In the genomic region with DNA sequence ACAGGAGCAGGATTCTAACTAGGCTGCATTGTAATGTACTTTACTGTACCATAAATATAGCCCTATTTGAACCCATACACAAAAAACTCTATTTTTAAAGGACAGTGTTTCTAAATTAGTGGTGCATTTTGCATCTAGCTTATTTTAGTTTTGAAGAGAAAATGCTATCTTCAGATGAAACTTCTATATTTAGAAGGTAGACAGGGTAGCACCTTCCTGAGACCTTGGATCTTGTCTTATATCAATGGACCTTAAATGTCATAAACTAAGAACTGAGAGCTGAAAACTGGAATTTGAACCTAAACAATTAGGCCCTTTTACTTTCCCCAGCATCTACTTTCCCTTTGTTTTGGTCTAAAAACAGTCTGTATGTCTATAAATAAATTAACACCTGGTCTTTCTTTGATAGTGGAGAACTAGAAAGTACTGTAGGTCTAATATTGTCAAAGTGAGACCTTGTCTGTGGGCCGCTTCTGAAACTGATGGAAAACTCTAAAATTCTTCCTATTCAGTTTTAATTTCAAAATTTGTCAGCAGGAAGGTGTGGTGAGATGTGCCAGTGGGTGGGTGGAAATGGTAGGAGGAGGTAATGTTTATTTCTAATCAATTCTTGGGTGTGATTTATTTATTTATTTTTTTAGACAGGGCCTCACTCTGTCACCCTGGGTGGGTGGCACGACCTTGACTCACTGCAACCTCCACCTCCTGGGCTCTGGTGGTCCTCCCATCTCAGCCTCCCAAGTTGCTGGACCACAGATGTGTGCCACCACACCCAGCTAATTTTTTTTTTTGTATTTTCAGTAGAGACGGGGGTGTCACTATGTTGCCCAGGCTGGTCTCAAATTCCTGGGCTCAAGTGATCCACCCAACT, we compare ENCODE assay signal across 23 cellular contexts. TPM values are rescaled to one million over a fixed set of nuclear protein-coding genes. Genes with fewer than 3 reads are reported as not detected.
A peak's percentile ranks its signal among the peaks of the same experiment; 100 is the strongest.
DNase-seq lines count a peak whose midpoint lies in the region; ATAC-seq lines count a peak whose summit lies in the region.
"Had no signal": no experiment of that assay in that cellular context is flagged by ENCODE, and none has a peak within 500 bp of the region (broad histone marks: within the 10 kb centered on the region; RNA-seq: fewer than 3 reads in every experiment).

No MANE protein-coding gene starts in this region.

- POLR2A ChIA-PET in CD4-positive, alpha-beta memory T cell (lab: Charles Lee; ENCODE audit: partially characterized antibody) = interaction anchor here (1.1 to 1.9 kb wide), 2 partner anchors 10 kb away, joined by 4 to 13 read pairs; a partner anchor contains a TSS

- H3K27ac ChIP-seq in CD4-positive, CD25-positive, alpha-beta regulatory T cell (ENCODE audit: insufficient read depth, low read length, poor library complexity, severe bottlenecking) = no peak overlapping the region
- no peak overlapping the region for H3K27ac ChIP-seq in CD4-positive, alpha-beta memory T cell (ENCODE audit: low read depth, low read length)
- H3K27ac ChIP-seq: esophagus squamous epithelium, pancreas, transverse colon had no signal

- H3K4me3 ChIP-seq in CD4-positive, CD25-positive, alpha-beta regulatory T cell (ENCODE audit: low read depth, low read length) = no peak overlapping the region
- no peak overlapping the region for H3K4me3 ChIP-seq in CD4-positive, alpha-beta memory T cell (ENCODE audit: low read length in 2 of 2)
- H3K4me3 ChIP-seq: esophagus squamous epithelium, pancreas, transverse colon had no signal

- H3K9me3 Mint-ChIP-seq in CD4-positive, CD25-positive, alpha-beta regulatory T cell = peaks cover 0 to 4% (median 0%) of the 10 kb centered on the region in 7 donors
- H3K9me3 Mint-ChIP-seq in CD4-positive, alpha-beta memory T cell = no peaks in the 10 kb centered on the region

- no peaks in the 10 kb centered on the region for H3K27me3 Mint-ChIP-seq in CD4-positive, CD25-positive, alpha-beta regulatory T cell
- no peaks in the 10 kb centered on the region for H3K27me3 Mint-ChIP-seq in CD4-positive, alpha-beta memory T cell
- H3K27me3 Mint-ChIP-seq: brain, naive B cell had no signal

- ATAC-seq in CD4-positive, CD25-positive, alpha-beta regulatory T cell (ENCODE audit: low read depth in 2 of 2) = no peak
- ATAC-seq in HG02885 (IDR thresholded peaks at IDR 0.05; ENCODE audit: poor library complexity, unreplicated experiment) (peak; percentile 71), left colon (peak; percentile 26), GM19023 (IDR thresholded peaks at IDR 0.05; ENCODE audit: unreplicated experiment) (no peak)
- ATAC-seq: pancreas, sciatic nerve had no signal

- peak overlapping the region in 1 of 4 donors; percentile 32 for H3K4me3 Mint-ChIP-seq in CD4-positive, CD25-positive, alpha-beta regulatory T cell
- H3K4me3 Mint-ChIP-seq in CD4-positive, alpha-beta memory T cell = peak overlapping the region in 1 of 8 donors; percentile 11
- H3K4me3 Mint-ChIP-seq: brain, naive B cell had no signal

- intact Hi-C loops in CD4-positive, alpha-beta memory T cell (cut with micrococcal nuclease) = no loop called here
- intact Hi-C loops in left colon (cut with DNase I, micrococcal nuclease) = no loop called here

- peaks cover 27% of the 10 kb centered on the region for H3K36me3 ChIP-seq in CD4-positive, CD25-positive, alpha-beta regulatory T cell (ENCODE audit: control insufficient read depth, insufficient read depth, low read length)
- H3K36me3 ChIP-seq in CD4-positive, alpha-beta memory T cell (ENCODE audit: insufficient read depth, low read length) = peaks cover 15% of the 10 kb centered on the region

- CTCF ChIA-PET in CD4-positive, alpha-beta memory T cell (lab: Charles Lee; ENCODE audit: partially characterized antibody) = interaction anchor here (0.9 to 2.1 kb wide), 4 partner anchors 14 to 104 kb away, joined by 3 to 9 read pairs (median 5); no protein-coding TSS in a partner anchor

- H3K36me3 Mint-ChIP-seq in CD4-positive, CD25-positive, alpha-beta regulatory T cell = peaks cover 25% of the 10 kb centered on the region
- peaks cover 15 to 37% of the 10 kb centered on the region in 2 donors for H3K36me3 Mint-ChIP-seq in CD4-positive, alpha-beta memory T cell

- no peaks in the 10 kb centered on the region for H3K27me3 ChIP-seq in CD4-positive, CD25-positive, alpha-beta regulatory T cell (ENCODE audit: control insufficient read depth, insufficient read depth, low read length)
- H3K27me3 ChIP-seq in CD4-positive, alpha-beta memory T cell (ENCODE audit: insufficient read depth, low read length) = no peaks in the 10 kb centered on the region
- H3K27me3 ChIP-seq: esophagus squamous epithelium, pancreas, transverse colon had no signal

- DNase-seq in CD4-positive, CD25-positive, alpha-beta regulatory T cell = no peak
- DNase-seq in CD4-positive, alpha-beta memory T cell = no peak
- no peak for DNase-seq in left colon
- no peak for DNase-seq in GM19240 (ENCODE audit: insufficient read length, low spot score)
- no peak for DNase-seq in SIG-M5 treated with dmso at 0.1 percent for 504 hours (lab: John Stamatoyannopoulos, UW; ENCODE audit: unreplicated experiment)
- DNase-seq: activated CD4-positive, alpha-beta T cell treated with anti-CD3 and anti-CD28 coated beads for 48 hours; DND-41; effector memory CD4-positive, alpha-beta T cell; esophagus squamous epithelium; KBM-7; kidney glomerular epithelial cell; naive B cell; NCI-H1930; NCI-H226; NCI-H774; OCI-M1; pancreas; SHP77; transverse colon had no signal

- no peaks in the 10 kb centered on the region for H3K9me3 ChIP-seq in CD4-positive, CD25-positive, alpha-beta regulatory T cell (ENCODE audit: control insufficient read depth in 2 of 2, low read length in 2 of 2)
- no peaks in the 10 kb centered on the region for H3K9me3 ChIP-seq in CD4-positive, alpha-beta memory T cell (ENCODE audit: control insufficient read depth in 1 of 2, low read length in 2 of 2)
- H3K9me3 ChIP-seq: esophagus squamous epithelium, pancreas, transverse colon had no signal

- H3K27ac Mint-ChIP-seq in CD4-positive, CD25-positive, alpha-beta regulatory T cell = peak overlapping the region in 2 of 3 donors; percentile 11 to 32
- H3K27ac Mint-ChIP-seq in CD4-positive, alpha-beta memory T cell = peak overlapping the region in 5 of 7 donors; percentile 17 to 82 (median 65)
- H3K27ac Mint-ChIP-seq: brain had no signal

- peaks cover 14% of the 10 kb centered on the region for H3K4me1 ChIP-seq in CD4-positive, CD25-positive, alpha-beta regulatory T cell (ENCODE audit: control insufficient read depth, insufficient read depth, low read length, poor library complexity, severe bottlenecking)
- peaks cover 53% of the 10 kb centered on the region for H3K4me1 ChIP-seq in CD4-positive, alpha-beta memory T cell (ENCODE audit: insufficient read depth, low read length)

- peaks cover 34 to 60% (median 42%) of the 10 kb centered on the region in 4 donors for H3K4me1 Mint-ChIP-seq in CD4-positive, CD25-positive, alpha-beta regulatory T cell
- peaks cover 32 to 68% (median 43%) of the 10 kb centered on the region in 4 donors for H3K4me1 Mint-ChIP-seq in CD4-positive, alpha-beta memory T cell

RNA-seq across cellular contexts. Expression of a gene that starts 10.1 kb away (rescaled TPM):
- total RNA-seq in CD4-positive, CD25-positive, alpha-beta regulatory T cell = 48.9 TPM
- 10 to 100 TPM; 18.0 to 34.8 (median 29.3) TPM for polyA plus RNA-seq in CD4-positive, CD25-positive, alpha-beta regulatory T cell
- total RNA-seq in CD4-positive, alpha-beta memory T cell = 10 to 100 TPM; 51.1 to 59.8 TPM
- polyA plus RNA-seq in CD4-positive, alpha-beta memory T cell = 10 to 100 TPM; 28.8 to 29.5 TPM
- total RNA-seq in left colon = 10 to 100 TPM; 47.7 to 53.7 TPM

RNA-seq across cellular contexts. Expression of a gene that starts 56.6 kb away (rescaled TPM):
- 22.9 TPM for total RNA-seq in CD4-positive, CD25-positive, alpha-beta regulatory T cell
- polyA plus RNA-seq in CD4-positive, CD25-positive, alpha-beta regulatory T cell = 1 to 10 TPM in 3 of 4 donors, under 1 TPM in 1; 0.41 to 2.8 (median 1.6) TPM
- total RNA-seq in CD4-positive, alpha-beta memory T cell = 10 to 100 TPM; 21.4 to 22.0 TPM
- 1 to 10 TPM; 1.8 to 2.0 TPM for polyA plus RNA-seq in CD4-positive, alpha-beta memory T cell
- total RNA-seq in left colon = 10 to 100 TPM; 11.8 to 13.5 TPM

Comparison
In these comparisons a context has a peak if more than half of its experiments do, and no peak if none do; other contexts are left out.
1. ATAC-seq: peak in HG02885 (single experiment) and left colon (single experiment); none in CD4-positive, CD25-positive, alpha-beta regulatory T cell (0 of 2) and GM19023 (single experiment).